Comparison of ENCODE assay signal across 8 cellular contexts in genomic region chr5:126778675-126779403, GRCh38. TPM values are rescaled to one million over a fixed set of nuclear protein-coding genes. Genes with fewer than 3 reads are reported as not detected.
DNase-seq lines count a peak whose midpoint lies in the region; ATAC-seq and TF ChIP-seq lines count a peak whose summit lies in the region.

No MANE protein-coding gene starts in this region.

- WGBS in body of pancreas, 2 donors, result 32 to 38% methylated on average over 13 to 17 of the region's 17 CpGs

- H3K9me3 ChIP-seq in body of pancreas, result no peaks in the 10 kb centered on the region
- no peaks in the 10 kb centered on the region for H3K9me3 ChIP-seq in mucosa of rectum (ENCODE audit: control insufficient read depth in 2 of 2, low read length in 2 of 2)

- TF ChIP-seq CTCF in body of pancreas (IDR thresholded peaks at IDR 0.05), result no peak

- H3K4me3 ChIP-seq in body of pancreas (peak overlapping the region in 1 of 2 donors; percentile 70), mucosa of rectum (ENCODE audit: low read length in 2 of 2) (peak overlapping the region; percentile 86 to 97)

- H3K9ac ChIP-seq in mucosa of rectum (ENCODE audit: low read depth in 1 of 2, low read length in 2 of 2), result peak overlapping the region; percentile 82 to 89

- intact Hi-C loops in body of pancreas (cut with DNase I), result no loop called here

- no peaks in the 10 kb centered on the region for H3K27me3 ChIP-seq in body of pancreas
- H3K27me3 ChIP-seq in mucosa of rectum (ENCODE audit: control insufficient read depth in 2 of 2, insufficient read depth in 2 of 2, low read length in 2 of 2), result no peaks in the 10 kb centered on the region

- no peaks in the 10 kb centered on the region for H3K36me3 ChIP-seq in body of pancreas (replicated peaks in 1 of 2; ENCODE audit: insufficient read depth in 1 of 2, low read depth in 2 of 2)
- no peaks in the 10 kb centered on the region for H3K36me3 ChIP-seq in mucosa of rectum (ENCODE audit: control insufficient read depth in 2 of 2, insufficient read depth in 2 of 2, low read length in 2 of 2)

- H3K4me1 ChIP-seq in body of pancreas (peaks cover 13% of the 10 kb centered on the region), mucosa of rectum (ENCODE audit: control insufficient read depth in 2 of 2, insufficient read depth in 2 of 2, low read length in 2 of 2) (peaks cover 6 to 14% of the 10 kb centered on the region in 2 donors)

- DNase-seq in body of pancreas, result no peak
- DNase-seq in OCI-M1 (lab: John Stamatoyannopoulos, UW), result no peak
- DNase-seq in putamen (ENCODE audit: low spot score), result no peak
- DNase-seq in KG1 (lab: John Stamatoyannopoulos, UW), result no peak
- DNase-seq in NOMO-1 treated with DMSO at 0.1 percent for 48 hours (lab: John Stamatoyannopoulos, UW; ENCODE audit: unreplicated experiment), result no peak

- TF ChIP-seq POLR2A in body of pancreas (IDR thresholded peaks at IDR 0.05), result no peak

- H3K27ac ChIP-seq in body of pancreas, result peak overlapping the region in 3 of 4 donors; percentile 94 to 98 (median 94)
- H3K27ac ChIP-seq in mucosa of rectum (ENCODE audit: low read depth in 2 of 2, low read length in 2 of 2), result peak overlapping the region; percentile 92 to 93

- peak; percentile 3 for ATAC-seq in GM19035 (IDR thresholded peaks at IDR 0.05; ENCODE audit: unreplicated experiment)
- ATAC-seq in HG03521 (IDR thresholded peaks at IDR 0.05; ENCODE audit: unreplicated experiment), result peak; percentile 2
- ATAC-seq in body of pancreas, result no peak

RNA-seq across cellular contexts. Expression of gene LMNB1, which starts 1.9 kb away (rescaled TPM):
- total RNA-seq in body of pancreas, result 1 to 10 TPM; 1.3 to 2.0 TPM
